In genomic region chr11:125443767-125444311, GRCh38 we compare ENCODE assay signal across 18 cellular contexts. TPM values are rescaled to one million over a fixed set of nuclear protein-coding genes. Genes with fewer than 3 reads are reported as not detected.
DNase-seq lines count a peak whose midpoint lies in the region; ATAC-seq and TF ChIP-seq lines count a peak whose summit lies in the region.
"Had no signal": no experiment of that assay in that cellular context is flagged by ENCODE, and none has a peak within 500 bp of the region (broad histone marks: within the 10 kb centered on the region; RNA-seq: fewer than 3 reads in every experiment).

No MANE protein-coding gene starts in this region.

- DNase-seq in H7 (peak; percentile 59), astrocyte of the hippocampus (ENCODE audit: low read depth, low spot score) (peak; percentile 30), heart left ventricle (peak in 1 of 5 donors; percentile 37), midbrain (lab: John Stamatoyannopoulos, UW) (peak; percentile 43), BE2C (no peak)
- no peak for DNase-seq in stimulated activated CD4-positive, alpha-beta T cell treated with anti-CD3 and anti-CD28 coated beads, Interleukin-12 subunit alpha, Interleukin-12 subunit beta, amount 100 ng/mL, for 4 hours
- no peak for DNase-seq in activated naive CD4-positive, alpha-beta T cell treated with anti-CD3 and anti-CD28 coated beads, Interleukin-2, amount 10 ng/mL, durations not matched to agents 7 days and 5 days
- DNase-seq: activated CD8-positive, alpha-beta T cell treated with anti-CD3 and anti-CD28 coated beads, Interleukin-2, amount 10 ng/mL, durations not matched to agents 7 days and 5 days; cortex of kidney; HFFc6; Kasumi-1; left lung; NCI-H146; NCI-H524 treated with DMSO at 0.1 percent for 48 hours; Peyer's patch had no signal

- H3K9me3 Mint-ChIP-seq in activated naive CD4-positive, alpha-beta T cell treated with anti-CD3 and anti-CD28 coated beads, Interleukin-2, amount 10 ng/mL, durations not matched to agents 7 days and 5 days, result no peaks in the 10 kb centered on the region
- H3K9me3 Mint-ChIP-seq: HFFc6 had no signal

- H3K27me3 ChIP-seq in H7 (ENCODE audit: control insufficient read depth, insufficient read depth, low read length) (no peaks in the 10 kb centered on the region), heart left ventricle (no peaks in the 10 kb centered on the region), BE2C (peaks cover 7% of the 10 kb centered on the region; the same call in 1 of the 2 replicates)
- H3K27me3 ChIP-seq: esophagus muscularis mucosa, Peyer's patch had no signal

- intact Hi-C loops in heart left ventricle (cut with DNase I), result no loop called here

- TF ChIP-seq POLR2A in heart left ventricle (IDR thresholded peaks at IDR 0.05), result no peak

- WGBS in heart left ventricle, 4 donors, result 27 to 47% (median 36%) methylated on average over 10 of the region's 10 CpGs

- H3K4me3 Mint-ChIP-seq in activated naive CD4-positive, alpha-beta T cell treated with anti-CD3 and anti-CD28 coated beads, Interleukin-2, amount 10 ng/mL, durations not matched to agents 7 days and 5 days, result no peak overlapping the region
- H3K4me3 Mint-ChIP-seq: activated CD8-positive, alpha-beta T cell treated with anti-CD3 and anti-CD28 coated beads, Interleukin-2, amount 10 ng/mL, durations not matched to agents 7 days and 5 days; HFFc6 had no signal

- CTCF ChIA-PET in activated naive CD4-positive, alpha-beta T cell treated with anti-CD3 and anti-CD28 coated beads, Interleukin-2, amount 10 ng/mL, durations not matched to agents 7 days and 5 days (lab: Charles Lee), result interaction anchor here (0.8 to 1.2 kb wide), 3 partner anchors 10 to 37 kb away, joined by 3 to 6 read pairs (median 3); no protein-coding TSS in a partner anchor

- no peaks in the 10 kb centered on the region for H3K4me1 Mint-ChIP-seq in activated naive CD4-positive, alpha-beta T cell treated with anti-CD3 and anti-CD28 coated beads, Interleukin-2, amount 10 ng/mL, durations not matched to agents 7 days and 5 days

- no peak overlapping the region for H3K27ac Mint-ChIP-seq in activated naive CD4-positive, alpha-beta T cell treated with anti-CD3 and anti-CD28 coated beads, Interleukin-2, amount 10 ng/mL, durations not matched to agents 7 days and 5 days
- H3K27ac Mint-ChIP-seq: activated CD8-positive, alpha-beta T cell treated with anti-CD3 and anti-CD28 coated beads, Interleukin-2, amount 10 ng/mL, durations not matched to agents 7 days and 5 days; HFFc6 had no signal

- H3K36me3 ChIP-seq in H7 (replicated peaks; ENCODE audit: control insufficient read depth, insufficient read depth, low read length) (no peaks in the 10 kb centered on the region), heart left ventricle (peaks cover 0 to 41% (median 5%) of the 10 kb centered on the region in 9 donors), BE2C (no peaks in the 10 kb centered on the region)
- H3K36me3 ChIP-seq: left lung, Peyer's patch had no signal

- no peaks in the 10 kb centered on the region for H3K36me3 Mint-ChIP-seq in activated naive CD4-positive, alpha-beta T cell treated with anti-CD3 and anti-CD28 coated beads, Interleukin-2, amount 10 ng/mL, durations not matched to agents 7 days and 5 days

- H3K9me3 ChIP-seq in heart left ventricle (no peaks in the 10 kb centered on the region), BE2C (no peaks in the 10 kb centered on the region)
- H3K9me3 ChIP-seq: esophagus muscularis mucosa, left lung, Peyer's patch had no signal

- no peak overlapping the region for H3K4me3 ChIP-seq in H7 (ENCODE audit: insufficient read depth, low read depth, low read length)
- H3K4me3 ChIP-seq in heart left ventricle, result no peak overlapping the region
- H3K4me3 ChIP-seq in BE2C (ENCODE audit: low read depth, low read length), result no peak overlapping the region
- H3K4me3 ChIP-seq: esophagus muscularis mucosa, GM12878, left lung, Peyer's patch had no signal

- H3K27ac ChIP-seq in heart left ventricle, result peak overlapping the region in 11 of 12 donors; percentile 15 to 85 (median 63)
- H3K27ac ChIP-seq: esophagus muscularis mucosa, left lung, Peyer's patch had no signal

- peaks cover 46% of the 10 kb centered on the region for H3K27me3 Mint-ChIP-seq in activated naive CD4-positive, alpha-beta T cell treated with anti-CD3 and anti-CD28 coated beads, Interleukin-2, amount 10 ng/mL, durations not matched to agents 7 days and 5 days

- ATAC-seq in heart left ventricle (peak; percentile 69 to 81 (median 74)), HG03045 (IDR thresholded peaks at IDR 0.05; ENCODE audit: unreplicated experiment) (no peak)
- ATAC-seq: activated CD8-positive, alpha-beta T cell treated with anti-CD3 and anti-CD28 coated beads, Interleukin-2, amount 10 ng/mL, durations not matched to agents 7 days and 5 days; GM12878; left lung had no signal

- peaks cover 0 to 15% (median 0%) of the 10 kb centered on the region in 12 donors for H3K4me1 ChIP-seq in heart left ventricle
- H3K4me1 ChIP-seq in BE2C, result no peaks in the 10 kb centered on the region
- H3K4me1 ChIP-seq: left lung, Peyer's patch had no signal

- TF ChIP-seq CTCF in heart left ventricle (IDR thresholded peaks at IDR 0.05) (no peak), BE2C (IDR thresholded peaks at IDR 0.05; ENCODE audit: low read depth, low read length) (no peak)

RNA-seq across cellular contexts. Expression of gene FEZ1, which starts 52.2 kb away (rescaled TPM):
- total RNA-seq in H7 (2014; rRNA removed; shearing (Covaris generic)), result 93.8 and 98.9 TPM in 2 replicates
- 10 to 100 TPM; 21.8 to 61.3 (median 50.7) TPM for total RNA-seq in heart left ventricle
- polyA plus RNA-seq in heart left ventricle, result 10 to 100 TPM; 23.4 to 32.0 TPM
- polyA plus RNA-seq in BE2C (2012; ENCODE audit: insufficient read depth, insufficient read length, low read depth), result 2.5 TPM

Comparison
In these comparisons a context has a peak if more than half of its experiments do, and no peak if none do; other contexts are left out.
1. DNase-seq: peak in H7 (single experiment), astrocyte of the hippocampus (single experiment) and midbrain (single experiment); none in stimulated activated CD4-positive, alpha-beta T cell treated with anti-CD3 and anti-CD28 coated beads, Interleukin-12 subunit alpha, Interleukin-12 subunit beta, amount 100 ng/mL, for 4 hours (single experiment), activated naive CD4-positive, alpha-beta T cell treated with anti-CD3 and anti-CD28 coated beads, Interleukin-2, amount 10 ng/mL, durations not matched to agents 7 days and 5 days (single experiment) and BE2C (single experiment).